ENCODE assay signal across 11 cellular contexts in genomic region chr21:43273708-43274021, GRCh38.
"Had no signal": no experiment of that assay in that cellular context is flagged by ENCODE, and none has a peak within 500 bp of the region (broad histone marks: within the 10 kb centered on the region; RNA-seq: fewer than 3 reads in every experiment).

No MANE protein-coding gene starts in this region.

- H3K4me1 ChIP-seq: adrenal gland had no signal

- H3K36me3 ChIP-seq: adrenal gland, ovary had no signal

- H3K4me3 ChIP-seq: adrenal gland, ovary had no signal

- ATAC-seq: left colon had no signal

- H3K9me3 ChIP-seq: adrenal gland, ovary had no signal

- DNase-seq: activated B cell treated with CpG ODN at 0.5 μM for 24 hours; activated CD4-positive, alpha-beta T cell treated with anti-CD3 and anti-CD28 coated beads, Interleukin-2, amount 10 ng/mL, durations not matched to agents 7 days and 5 days; activated naive CD4-positive, alpha-beta T cell treated with anti-CD3 and anti-CD28 coated beads, Interleukin-2, amount 50 U/mL, for 16 hours; adrenal gland; central memory CD4-positive, alpha-beta T cell; left colon; nephron progenitor cell; T-helper 2 cell had no signal

- H3K27me3 ChIP-seq: adrenal gland, ovary had no signal

- H3K27ac ChIP-seq: adrenal gland, ovary had no signal

- FAIRE-seq: TTC549, urothelium cell line had no signal
